In genomic region chr1:110390096-110390495, GRCh38 we compare ENCODE assay signal across 9 cellular contexts. TPM values are rescaled to one million over a fixed set of nuclear protein-coding genes. Genes with fewer than 3 reads are reported as not detected.
DNase-seq lines count a peak whose midpoint lies in the region; ATAC-seq and TF ChIP-seq lines count a peak whose summit lies in the region.
"Had no signal": no experiment of that assay in that cellular context is flagged by ENCODE, and none has a peak within 500 bp of the region (broad histone marks: within the 10 kb centered on the region; RNA-seq: fewer than 3 reads in every experiment).

No MANE protein-coding gene starts in this region.

- intact Hi-C loops in uterus (cut with DNase I; ENCODE audit: low total_unique reads), result no loop called here

- TF ChIP-seq CTCF in epithelial cell of esophagus (IDR thresholded peaks at IDR 0.05; ENCODE audit: insufficient read depth, low read depth, low read length, missing control alignments), result peak; percentile 16
- TF ChIP-seq CTCF in mesothelial cell of epicardium (IDR thresholded peaks at IDR 0.05; ENCODE audit: unreplicated experiment), result no peak
- TF ChIP-seq CTCF in uterus (IDR thresholded peaks at IDR 0.05), result no peak

- peak overlapping the region in 1 of 2 donors; percentile 59 for H3K27ac ChIP-seq in uterus

- ATAC-seq in GM18511 (IDR thresholded peaks at IDR 0.05; ENCODE audit: unreplicated experiment), result no peak
- ATAC-seq: Panc1 had no signal

- H3K27me3 ChIP-seq in NT2/D1 (ENCODE audit: insufficient read depth, insufficient read length) (no peaks in the 10 kb centered on the region), uterus (no peaks in the 10 kb centered on the region)

- H3K36me3 ChIP-seq in NT2/D1 (ENCODE audit: insufficient read depth, insufficient read length, low read length) (peaks cover 20% of the 10 kb centered on the region), uterus (no peaks in the 10 kb centered on the region)

- peak overlapping the region; percentile 94 for H3K27ac Mint-ChIP-seq in mesothelial cell of epicardium

- H3K4me1 Mint-ChIP-seq in mesothelial cell of epicardium, result peaks cover 35% of the 10 kb centered on the region

- no peak for TF ChIP-seq POLR2A in uterus (IDR thresholded peaks at IDR 0.05)

- H3K9me3 ChIP-seq in NT2/D1 (ENCODE audit: insufficient read depth, low read length), result no peaks in the 10 kb centered on the region
- H3K9me3 ChIP-seq in uterus, result no peaks in the 10 kb centered on the region

- DNase-seq in NT2/D1 (ENCODE audit: low read depth, low spot score) (no peak), epithelial cell of esophagus (ENCODE audit: low read depth) (peak; percentile 84), mesothelial cell of epicardium (ENCODE audit: low spot score in 2 of 2, unreplicated experiment in 2 of 2) (no peak), uterus (peak; percentile 39 to 44), NOMO-1 treated with dmso at 0.1 percent for 144 hours (lab: John Stamatoyannopoulos, UW; ENCODE audit: unreplicated experiment) (no peak), CD1c-positive myeloid dendritic cell (ENCODE audit: extremely low spot score) (no peak)
- DNase-seq: activated effector memory CD4-positive, alpha-beta T cell treated with Interleukin-2 at 50 U/mL for 16 hours had no signal

- H3K4me1 ChIP-seq in NT2/D1 (ENCODE audit: insufficient read depth, insufficient read length) (no peaks in the 10 kb centered on the region), uterus (no peaks in the 10 kb centered on the region)

- no peaks in the 10 kb centered on the region for H3K9me3 Mint-ChIP-seq in mesothelial cell of epicardium

- peak overlapping the region; percentile 47 for H3K9ac ChIP-seq in NT2/D1 (ENCODE audit: insufficient read length, low read depth)

- H3K4me3 ChIP-seq in NT2/D1 (ENCODE audit: insufficient read length, low read depth) (no peak overlapping the region), epithelial cell of esophagus (ENCODE audit: low read length) (no peak overlapping the region), uterus (peak overlapping the region in 1 of 2 donors; percentile 28)

- peaks cover 15% of the 10 kb centered on the region for H3K36me3 Mint-ChIP-seq in mesothelial cell of epicardium

- H3K27me3 Mint-ChIP-seq in mesothelial cell of epicardium (ENCODE audit: low read depth), result no peaks in the 10 kb centered on the region

- H3K4me3 Mint-ChIP-seq in mesothelial cell of epicardium, result peak overlapping the region; percentile 56

RNA-seq across cellular contexts. Expression of gene SLC16A4, which starts 0.7 kb away (rescaled TPM):
- total RNA-seq in mesothelial cell of epicardium, result 13.7 to 14.4 TPM (median 13.7 TPM) in 3 replicates
- total RNA-seq in uterus, result 10 to 100 TPM in 1 of 4 donors, 1 to 10 TPM in 3; 2.3 to 11.3 (median 4.6) TPM

RNA-seq across cellular contexts. Expression of gene LAMTOR5, which starts 17.4 kb away (rescaled TPM):
- total RNA-seq in mesothelial cell of epicardium, result 96.5 to 106 TPM (median 97.8 TPM) in 3 replicates
- total RNA-seq in uterus, result 100 to 1,000 TPM in 1 of 4 donors, 10 to 100 TPM in 2, 1 to 10 TPM in 1; 5.4 to 117 (median 58.5) TPM

RNA-seq across cellular contexts. Expression of gene RBM15, which starts 50.9 kb away (rescaled TPM):
- 39.7 to 41.9 TPM (median 41.0 TPM) in 3 replicates for total RNA-seq in mesothelial cell of epicardium
- total RNA-seq in uterus, result 10 to 100 TPM in 3 of 4 donors, 1 to 10 TPM in 1; 9.2 to 71.1 (median 20.8) TPM

Comparison
In these comparisons a context has a peak if more than half of its experiments do, and no peak if none do; other contexts are left out.
1. DNase-seq: peak in epithelial cell of esophagus (single experiment) and uterus (2 of 2); none in NT2/D1 (single experiment), mesothelial cell of epicardium (0 of 2), NOMO-1 treated with dmso at 0.1 percent for 144 hours (single experiment) and CD1c-positive myeloid dendritic cell (single experiment).